In the genomic region with DNA sequence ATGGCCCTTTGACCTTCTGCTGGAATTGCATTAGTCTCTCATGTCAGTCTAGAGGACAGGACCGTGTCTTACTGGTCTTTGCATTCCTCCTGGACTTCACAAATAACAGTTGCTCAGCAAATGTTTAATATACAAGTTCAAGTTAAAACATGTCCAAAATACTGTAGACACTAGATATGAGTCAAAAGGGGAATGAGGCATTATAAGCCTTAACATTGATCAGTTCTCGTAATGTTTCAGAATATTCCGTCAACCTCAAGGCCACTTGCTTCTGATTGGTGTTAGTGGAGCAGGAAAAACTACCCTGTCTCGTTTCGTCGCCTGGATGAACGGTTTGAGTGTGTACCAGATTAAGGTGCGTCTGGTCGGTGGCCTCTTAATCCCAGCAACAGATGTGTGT, we compare ENCODE assay signal across 19 cellular contexts. TPM values are rescaled to one million over a fixed set of nuclear protein-coding genes. Genes with fewer than 3 reads are reported as not detected.
DNase-seq lines count a peak whose midpoint lies in the region; ATAC-seq and TF ChIP-seq lines count a peak whose summit lies in the region.
"Had no signal": no experiment of that assay in that cellular context is flagged by ENCODE, and none has a peak within 500 bp of the region (broad histone marks: within the 10 kb centered on the region; RNA-seq: fewer than 3 reads in every experiment).

No MANE protein-coding gene starts in this region.

- no peak overlapping the region for H4K91ac ChIP-seq in mesenchymal stem cell (ENCODE audit: low read length)

- no peak for DNase-seq in activated T-cell treated with anti-CD3 and anti-CD28 coated beads, Interleukin-2, amount 50 U/mL, for 24 hours
- no peak for DNase-seq in activated T-cell treated with anti-CD3 and anti-CD28 coated beads for 4 hours
- no peak for DNase-seq in activated naive CD8-positive, alpha-beta T cell treated with anti-CD3 and anti-CD28 coated beads for 36 hours
- no peak for DNase-seq in mesenchymal stem cell
- DNase-seq in NCI-H1048 (lab: John Stamatoyannopoulos, UW): no peak
- no peak for DNase-seq in osteocyte (ENCODE audit: extremely low spot score, unreplicated experiment)
- DNase-seq: C1 segment of cervical spinal cord; DMS53; midbrain; NCI-H1436; NCI-H2171 treated with DMSO at 0.1 percent for 48 hours; NCI-H774; stimulated activated CD4-positive, alpha-beta T cell treated with anti-CD3 and anti-CD28 coated beads, Interleukin-2, amount 100 ng/mL, for 48 hours; uterus had no signal

- no peak overlapping the region for H3K4me3 ChIP-seq in mesenchymal stem cell (ENCODE audit: insufficient read depth in 1 of 2, low read depth in 1 of 2, low read length in 2 of 2)
- H3K4me3 ChIP-seq: skin epidermis, uterus had no signal

- H3K9me3 ChIP-seq in KOPT-K1 (ENCODE audit: insufficient read depth, low read length, poor library complexity, severe bottlenecking) (no peaks in the 10 kb centered on the region), mesenchymal stem cell (ENCODE audit: control insufficient read depth, low read length) (no peaks in the 10 kb centered on the region)
- H3K9me3 ChIP-seq: uterus had no signal

- no peak overlapping the region for H2BK15ac ChIP-seq in mesenchymal stem cell (ENCODE audit: low read depth, poor library complexity, severe bottlenecking)

- no peak overlapping the region for H3K4me3 Mint-ChIP-seq in activated T-cell treated with anti-CD3 and anti-CD28 coated beads, Interleukin-2, amount 50 U/mL, for 24 hours
- H3K4me3 Mint-ChIP-seq in activated naive CD8-positive, alpha-beta T cell treated with anti-CD3 and anti-CD28 coated beads for 36 hours: no peak overlapping the region
- H3K4me3 Mint-ChIP-seq in osteocyte (ENCODE audit: unreplicated experiment): no peak overlapping the region

- H3K27ac Mint-ChIP-seq in activated T-cell treated with anti-CD3 and anti-CD28 coated beads, Interleukin-2, amount 50 U/mL, for 24 hours: peak overlapping the region; percentile 53
- H3K27ac Mint-ChIP-seq in activated naive CD8-positive, alpha-beta T cell treated with anti-CD3 and anti-CD28 coated beads for 36 hours: peak overlapping the region; percentile 8
- H3K27ac Mint-ChIP-seq in osteocyte (ENCODE audit: unreplicated experiment): no peak overlapping the region
- H3K27ac Mint-ChIP-seq: progenitor cell of endocrine pancreas had no signal

- peaks cover 16% of the 10 kb centered on the region for H3K79me1 ChIP-seq in mesenchymal stem cell (replicated peaks; ENCODE audit: low read length, poor library complexity, severe bottlenecking)

- TF ChIP-seq CTCF in osteocyte (IDR thresholded peaks at IDR 0.05): no peak

- H3K23ac ChIP-seq in mesenchymal stem cell (ENCODE audit: low read length in 2 of 2): no peak overlapping the region

- peaks cover 98% of the 10 kb centered on the region for H3K36me3 ChIP-seq in KOPT-K1 (ENCODE audit: insufficient read depth, low read length)
- peaks cover 66 to 94% of the 10 kb centered on the region in 2 experiments for H3K36me3 ChIP-seq in mesenchymal stem cell (ENCODE audit: control insufficient read depth in 1 of 2, insufficient read depth in 2 of 2, low read depth in 1 of 2, low read length in 2 of 2)
- H3K36me3 ChIP-seq: uterus had no signal

- no peak overlapping the region for H2BK5ac ChIP-seq in mesenchymal stem cell (ENCODE audit: low read depth, low read length, poor library complexity, severe bottlenecking)

- WGBS in mesenchymal stem cell: 95% methylated on average over 9 of the region's 9 CpGs

- peaks cover 12% of the 10 kb centered on the region for H3K4me1 ChIP-seq in mesenchymal stem cell (ENCODE audit: control insufficient read depth, insufficient read depth, low read depth, low read length)
- H3K4me1 ChIP-seq: uterus had no signal

- ATAC-seq in HG02678 (IDR thresholded peaks at IDR 0.05; ENCODE audit: unreplicated experiment): no peak
- ATAC-seq: activated CD4-positive, CD25-positive, alpha-beta regulatory T cell treated with anti-CD3 and anti-CD28 coated beads, Interleukin-2, amount 50 U/mL, for 24 hours had no signal

- H2AK5ac ChIP-seq in mesenchymal stem cell (ENCODE audit: low read length, severe bottlenecking): no peak overlapping the region

- no peak overlapping the region for H2AFZ ChIP-seq in mesenchymal stem cell (ENCODE audit: low read depth, low read length)

- no peaks in the 10 kb centered on the region for H3K9me3 Mint-ChIP-seq in activated T-cell treated with anti-CD3 and anti-CD28 coated beads, Interleukin-2, amount 50 U/mL, for 24 hours
- H3K9me3 Mint-ChIP-seq in activated naive CD8-positive, alpha-beta T cell treated with anti-CD3 and anti-CD28 coated beads for 36 hours: no peaks in the 10 kb centered on the region
- H3K9me3 Mint-ChIP-seq in osteocyte (ENCODE audit: unreplicated experiment): no peaks in the 10 kb centered on the region

- H3K27ac ChIP-seq in KOPT-K1 (ENCODE audit: low read depth, low read length, poor library complexity, severe bottlenecking) (peak overlapping the region; percentile 1), mesenchymal stem cell (ENCODE audit: low read length, poor library complexity, severe bottlenecking) (peak overlapping the region; percentile 6)
- H3K27ac ChIP-seq: skin epidermis, uterus had no signal

- H3K4me2 ChIP-seq in mesenchymal stem cell (ENCODE audit: low read length, poor library complexity, severe bottlenecking): no peak overlapping the region

- peaks cover 88% of the 10 kb centered on the region for H3K36me3 Mint-ChIP-seq in activated T-cell treated with anti-CD3 and anti-CD28 coated beads, Interleukin-2, amount 50 U/mL, for 24 hours (ENCODE audit: low read depth)
- H3K36me3 Mint-ChIP-seq in activated naive CD8-positive, alpha-beta T cell treated with anti-CD3 and anti-CD28 coated beads for 36 hours: peaks cover 33% of the 10 kb centered on the region
- peaks cover 61% of the 10 kb centered on the region for H3K36me3 Mint-ChIP-seq in osteocyte (ENCODE audit: unreplicated experiment)

- H4K8ac ChIP-seq in mesenchymal stem cell (ENCODE audit: low read length): no peak overlapping the region

- no peaks in the 10 kb centered on the region for H3K4me1 Mint-ChIP-seq in activated T-cell treated with anti-CD3 and anti-CD28 coated beads, Interleukin-2, amount 50 U/mL, for 24 hours (ENCODE audit: low read depth)
- no peaks in the 10 kb centered on the region for H3K4me1 Mint-ChIP-seq in activated naive CD8-positive, alpha-beta T cell treated with anti-CD3 and anti-CD28 coated beads for 36 hours
- H3K4me1 Mint-ChIP-seq in osteocyte (ENCODE audit: unreplicated experiment): peaks cover 10% of the 10 kb centered on the region

- H3K18ac ChIP-seq in mesenchymal stem cell (ENCODE audit: low read depth in 1 of 2, low read length in 2 of 2): no peak overlapping the region

- no peak overlapping the region for H3K9ac ChIP-seq in mesenchymal stem cell (ENCODE audit: low read length)

- no peak overlapping the region for H3K14ac ChIP-seq in mesenchymal stem cell (ENCODE audit: low read length in 2 of 2)

- H3K27me3 ChIP-seq in mesenchymal stem cell (ENCODE audit: control insufficient read depth in 1 of 2, insufficient read depth in 1 of 2, low read length in 2 of 2): no peaks in the 10 kb centered on the region
- H3K27me3 ChIP-seq: uterus had no signal

- no peaks in the 10 kb centered on the region for H3K27me3 Mint-ChIP-seq in activated T-cell treated with anti-CD3 and anti-CD28 coated beads, Interleukin-2, amount 50 U/mL, for 24 hours
- no peaks in the 10 kb centered on the region for H3K27me3 Mint-ChIP-seq in activated naive CD8-positive, alpha-beta T cell treated with anti-CD3 and anti-CD28 coated beads for 36 hours
- H3K27me3 Mint-ChIP-seq in osteocyte (ENCODE audit: unreplicated experiment): no peaks in the 10 kb centered on the region
- H3K27me3 Mint-ChIP-seq: progenitor cell of endocrine pancreas had no signal

- no peak overlapping the region for H2BK12ac ChIP-seq in mesenchymal stem cell (ENCODE audit: low read length in 2 of 2)

- H2BK120ac ChIP-seq in mesenchymal stem cell (ENCODE audit: low read depth, low read length): no peak overlapping the region

- H3K4ac ChIP-seq in mesenchymal stem cell (ENCODE audit: low read depth in 1 of 2, low read length in 2 of 2): no peak overlapping the region

RNA-seq across cellular contexts. Expression of a gene that starts 59.9 kb away (rescaled TPM):
- 1,000 to 10,000 TPM; 1,485 to 1,535 TPM for total RNA-seq in activated naive CD8-positive, alpha-beta T cell treated with anti-CD3 and anti-CD28 coated beads for 36 hours
- polyA plus RNA-seq in mesenchymal stem cell (2013, experiment 1 of 2): 430 TPM
- polyA plus RNA-seq in mesenchymal stem cell (2013, experiment 2 of 2): 432 TPM
- 311 and 317 TPM in 2 replicates for total RNA-seq in osteocyte
